Comparison of ENCODE assay signal across 9 cellular contexts in the genomic region with DNA sequence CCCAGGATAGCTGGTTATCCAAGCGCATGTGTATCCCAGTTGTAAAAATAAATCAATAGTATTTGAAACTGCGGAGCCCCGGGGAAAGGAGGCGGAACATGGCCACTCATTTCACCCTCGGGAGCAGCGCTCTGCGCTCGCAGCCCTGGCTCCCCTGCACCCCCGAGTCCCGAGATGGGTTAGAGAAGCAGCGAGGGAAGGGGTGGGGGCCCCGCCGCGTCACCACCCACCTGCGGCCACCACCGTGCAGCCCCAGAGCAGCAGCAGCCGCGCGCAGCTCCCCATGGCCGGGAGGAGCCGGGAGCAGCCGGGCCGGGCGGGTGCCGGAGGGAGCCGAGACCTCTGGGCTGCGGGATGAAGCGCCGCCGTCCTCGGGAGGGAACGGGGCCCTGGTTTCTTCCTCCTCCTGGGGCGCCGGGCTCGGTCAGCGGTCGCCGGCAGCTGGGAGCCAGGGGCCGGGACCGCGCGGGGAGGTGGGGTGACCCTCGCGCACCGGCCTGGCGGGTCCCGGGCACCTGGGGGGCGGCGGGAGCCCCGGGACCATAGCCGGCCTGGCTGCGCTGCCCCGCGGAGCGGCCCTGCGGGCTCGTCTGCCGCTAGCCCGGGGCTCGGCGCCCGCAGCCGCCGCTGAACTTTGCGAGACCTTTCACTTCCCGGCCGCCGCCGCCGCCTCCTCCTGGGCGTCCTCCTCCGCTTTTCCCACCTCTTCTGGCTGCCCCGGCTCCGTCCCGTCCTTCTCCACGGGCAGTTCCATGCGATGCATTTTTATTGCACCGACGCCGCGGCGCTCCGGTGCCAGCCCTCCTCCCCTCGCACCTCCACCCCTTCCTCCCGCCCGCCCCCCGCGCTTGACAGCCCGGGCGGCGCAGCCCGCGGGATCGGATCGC. TPM values are rescaled to one million over a fixed set of nuclear protein-coding genes. Genes with fewer than 3 reads are reported as not detected.
DNase-seq lines count a peak whose midpoint lies in the region; ATAC-seq and TF ChIP-seq lines count a peak whose summit lies in the region.
"Had no signal": no experiment of that assay in that cellular context is flagged by ENCODE, and none has a peak within 500 bp of the region (broad histone marks: within the 10 kb centered on the region; RNA-seq: fewer than 3 reads in every experiment).

A gene (minus strand): TSS at position 740 of the 887 bp plus-strand sequence. CDS start 455 bp downstream, at position 285.

- H3K4me3 ChIP-seq in HL-60 (replicated peaks; ENCODE audit: insufficient read depth, low read length) (peak within 1 kb of the TSS; percentile 39), endodermal cell (ENCODE audit: low read length) (peak within 1 kb of the TSS; percentile 90), mononuclear cell (ENCODE audit: low read length) (peak within 1 kb of the TSS; percentile 24), tibial artery (peak within 1 kb of the TSS; percentile 66 to 91)

- peaks cover 26% of the 10 kb centered on the region for H3K36me3 ChIP-seq in endodermal cell (ENCODE audit: control insufficient read depth, insufficient read depth, low read length)
- peaks cover 0 to 4% (median 0%) of the 10 kb centered on the region in 3 donors for H3K36me3 ChIP-seq in tibial artery

- peaks cover 6% of the 10 kb centered on the region for H3K4me1 ChIP-seq in endodermal cell (ENCODE audit: control insufficient read depth, insufficient read depth, low read length)
- peaks cover 18% of the 10 kb centered on the region for H3K4me1 ChIP-seq in mononuclear cell (ENCODE audit: insufficient read depth, low read length)
- peaks cover 0 to 46% (median 15%) of the 10 kb centered on the region in 4 donors for H3K4me1 ChIP-seq in tibial artery

- H3K4me3 Mint-ChIP-seq in WTC11 (peak within 1 kb of the TSS; percentile 82), endodermal cell (peak within 1 kb of the TSS; percentile 89)

- H3K27me3 ChIP-seq in HL-60 (ENCODE audit: insufficient read depth, poor library complexity, severe bottlenecking): peaks cover 56% of the 10 kb centered on the region
- H3K27me3 ChIP-seq in endodermal cell (ENCODE audit: control insufficient read depth, insufficient read depth, low read length, poor library complexity, severe bottlenecking): peaks cover 40% of the 10 kb centered on the region
- H3K27me3 ChIP-seq in mononuclear cell (ENCODE audit: insufficient read depth, low read length): peaks cover 88% of the 10 kb centered on the region
- H3K27me3 ChIP-seq in tibial artery: no peaks in the 10 kb centered on the region

- POLR2A ChIA-PET in WTC11 (lab: Charles Lee): interaction anchor here (0.6 to 0.9 kb wide), 2 partner anchors 69 to 96 kb away, joined by 3 read pairs; a partner anchor contains a TSS

- 0% methylated on average over 28 to 94 of the region's 95 CpGs for WGBS in endodermal cell (ENCODE audit: insufficient coverage in 1 of 2, insufficient read length in 1 of 2), 2 experiments

- ATAC-seq in WTC11: peak; percentile 51

- peaks cover 77% of the 10 kb centered on the region for H3K27me3 Mint-ChIP-seq in WTC11 (ENCODE audit: low read depth)
- H3K27me3 Mint-ChIP-seq in endodermal cell (ENCODE audit: insufficient read depth): peaks cover 55% of the 10 kb centered on the region

- DNase-seq in DMS 273 (lab: John Stamatoyannopoulos, UW; ENCODE audit: unreplicated experiment): peak; percentile 50
- DNase-seq in DMS 273 treated with DMSO at 0.1 percent for 48 hours (lab: John Stamatoyannopoulos, UW): no peak
- DNase-seq in HL-60 (ENCODE audit: low read depth in 1 of 2, low spot score in 1 of 2): peak in 1 of 2 experiments; percentile 9
- DNase-seq in WTC11 (ENCODE audit: low spot score): peak; percentile 58
- peak; percentile 88 for DNase-seq in endodermal cell
- peak; percentile 49 to 74 for DNase-seq in tibial artery
- no peak for DNase-seq in NCI-H2107 (lab: John Stamatoyannopoulos, UW)

- H3K27ac ChIP-seq in HL-60 (replicated peaks): no peak within 1 kb of the TSS
- H3K27ac ChIP-seq in endodermal cell (ENCODE audit: low read depth, low read length): no peak within 1 kb of the TSS
- H3K27ac ChIP-seq in tibial artery: peak within 1 kb of the TSS; percentile 92 to 93
- H3K27ac ChIP-seq: 22Rv1 had no signal

- peaks cover 18% of the 10 kb centered on the region for H3K4me1 Mint-ChIP-seq in WTC11
- H3K4me1 Mint-ChIP-seq in endodermal cell: peaks cover 28% of the 10 kb centered on the region

- H3K36me3 Mint-ChIP-seq in WTC11 (no peaks in the 10 kb centered on the region), endodermal cell (ENCODE audit: low read depth) (peaks cover 22% of the 10 kb centered on the region)

- H3K9me3 ChIP-seq in endodermal cell (ENCODE audit: control insufficient read depth, low read length): no peaks in the 10 kb centered on the region
- H3K9me3 ChIP-seq in mononuclear cell (ENCODE audit: low read depth, low read length): no peaks in the 10 kb centered on the region
- no peaks in the 10 kb centered on the region for H3K9me3 ChIP-seq in tibial artery

- H3K27ac Mint-ChIP-seq in WTC11: no peak within 1 kb of the TSS
- peak within 1 kb of the TSS; percentile 75 for H3K27ac Mint-ChIP-seq in endodermal cell

- H3K9ac ChIP-seq in endodermal cell (ENCODE audit: extremely low read depth, low read length, poor library complexity, severe bottlenecking): peak within 1 kb of the TSS; percentile 65

- intact Hi-C loops in tibial artery (cut with DNase I; ENCODE audit: low total_unique reads): no loop called here

- H3K9me3 Mint-ChIP-seq in WTC11: no peaks in the 10 kb centered on the region
- no peaks in the 10 kb centered on the region for H3K9me3 Mint-ChIP-seq in endodermal cell

- CTCF ChIA-PET in WTC11 (lab: Charles Lee): interaction anchor here (1.3 kb wide), 1 partner anchor 208 kb away, joined by 6 read pairs; no protein-coding TSS in a partner anchor

- TF ChIP-seq CTCF in HL-60 (IDR thresholded peaks at IDR 0.05; ENCODE audit: insufficient read depth, low read length) (no peak), WTC11 (IDR thresholded peaks at IDR 0.05) (no peak), endodermal cell (conservative IDR thresholded peaks at IDR 0.05) (no peak), tibial artery (IDR thresholded peaks at IDR 0.05) (no peak)

TF ChIP-seq in WTC11, 78 proteins besides CTCF, POLR2A, EP300 and RAD21:
- no peak for TF ChIP-seq NR3C1 (CRISPR knock-in tag; conservative IDR thresholded peaks at IDR 0.05; ENCODE audit: low read depth)
- 0 out of 2 replicates have a peak, but pooled peaks have one; percentile 37 for TF ChIP-seq GABPB1 (CRISPR knock-in tag; IDR thresholded peaks at IDR 0.05)
- no peak for TF ChIP-seq RELA (CRISPR knock-in tag; IDR thresholded peaks at IDR 0.05; ENCODE audit: borderline replicate concordance)
- no peak for TF ChIP-seq TCF7 (CRISPR knock-in tag; IDR thresholded peaks at IDR 0.05; ENCODE audit: low read depth)
TF ChIP-seq in WTC11: peak in this region for 1.

RNA-seq across cellular contexts. Expression of the gene that starts here (rescaled TPM):
- total RNA-seq in WTC11 (2021) (1.9 to 2.7 TPM (median 2.1 TPM) in 3 replicates), endodermal cell (10 to 100 TPM; 57.4 to 58.2 TPM), mononuclear cell (0.31 TPM)
- 14.5 TPM for polyA plus RNA-seq in endodermal cell (2013, experiment 1 of 2)
- 15.6 TPM for polyA plus RNA-seq in endodermal cell (2013, experiment 2 of 2)

Comparison
In these comparisons a context has a peak if more than half of its experiments do, and no peak if none do; other contexts are left out.
1. RNA of the gene that starts here (total RNA-seq): 57.4 to 58.2 TPM in endodermal cell; 1.9 to 2.7 TPM in WTC11 and 0.31 TPM in mononuclear cell (single experiment); every median in the first group is over 10 times any median in the second.
2. DNase-seq: peak in DMS 273 (single experiment), WTC11 (single experiment), endodermal cell (single experiment) and tibial artery (2 of 2); none in DMS 273 treated with DMSO at 0.1 percent for 48 hours (single experiment) and NCI-H2107 (single experiment).
3. H3K27ac ChIP-seq: peak in tibial artery (2 of 2); none in HL-60 (single experiment) and endodermal cell (single experiment).
4. H3K4me3 ChIP-seq: peak in every context shown above with its lines; median percentile 90 in endodermal cell; 78 in tibial artery; 39 in HL-60; 24 in mononuclear cell.